Comparison of ENCODE assay signal across 23 cellular contexts in the genomic region with DNA sequence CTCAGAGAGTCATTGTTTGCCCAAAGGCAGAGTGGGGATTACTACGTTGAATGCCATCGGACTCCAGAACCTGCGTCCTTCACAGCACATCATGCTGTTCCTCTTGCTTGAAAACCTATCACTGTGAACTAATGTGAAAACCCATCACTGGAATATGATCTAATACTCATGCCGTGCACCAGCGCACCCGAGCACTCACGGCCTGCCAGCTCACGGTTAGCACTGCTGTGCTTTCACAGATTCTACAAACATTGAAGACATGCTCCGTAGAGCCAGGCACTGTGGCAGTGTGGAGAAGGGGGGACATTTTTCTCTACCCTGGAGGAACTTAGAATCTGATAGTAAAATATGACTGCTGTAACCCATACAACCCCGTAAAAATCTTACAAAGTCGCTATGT.
DNase-seq lines count a peak whose midpoint lies in the region; ATAC-seq, FAIRE-seq and TF ChIP-seq lines count a peak whose summit lies in the region.
"Had no signal": no experiment of that assay in that cellular context is flagged by ENCODE, and none has a peak within 500 bp of the region (broad histone marks: within the 10 kb centered on the region; RNA-seq: fewer than 3 reads in every experiment).

No MANE protein-coding gene starts in this region.

- ATAC-seq in HG02938 (IDR thresholded peaks at IDR 0.05; ENCODE audit: unreplicated experiment), result no peak
- ATAC-seq: A549; CD8-positive, alpha-beta T cell; HCT116 had no signal

- no peak overlapping the region for H3K4me3 ChIP-seq in spleen
- H3K4me3 ChIP-seq: A549; BLaER1 treated with 17β-estradiol and CSF1 and Interleukin-3, amounts not matched to agents 10 nM and 100 nM had no signal

- no peak overlapping the region for H3K4me3 Mint-ChIP-seq in activated T-helper 1 cell treated with anti-CD3 and anti-CD28 coated beads, Interleukin-12 subunit alpha, Interleukin-12 subunit beta, Interleukin-2, Interleukin-4 antibody, amounts not matched to agents 30 ng/mL and 10 ng/mL and 1 ng/mL, durations not matched to agents 14 hours and 24 hours and 36 hours
- H3K4me3 Mint-ChIP-seq: B cell; CD8-positive, alpha-beta T cell; HFFc6 had no signal

- H3K36me3 ChIP-seq in spleen, result no peaks in the 10 kb centered on the region
- H3K36me3 ChIP-seq: BLaER1 treated with 17β-estradiol and CSF1 and Interleukin-3, amounts not matched to agents 10 nM and 100 nM had no signal

- TF ChIP-seq CTCF in spleen (IDR thresholded peaks at IDR 0.05 in 8 of 11, conservative IDR thresholded peaks at IDR 0.05 in 3 of 11), result no peak

- H3K27me3 Mint-ChIP-seq in activated T-helper 1 cell treated with anti-CD3 and anti-CD28 coated beads, Interleukin-12 subunit alpha, Interleukin-12 subunit beta, Interleukin-2, Interleukin-4 antibody, amounts not matched to agents 30 ng/mL and 10 ng/mL and 1 ng/mL, durations not matched to agents 14 hours and 24 hours and 36 hours (ENCODE audit: insufficient read depth), result no peaks in the 10 kb centered on the region
- H3K27me3 Mint-ChIP-seq: B cell had no signal

- peaks cover 0 to 53% (median 0%) of the 10 kb centered on the region in 7 donors for H3K27me3 ChIP-seq in spleen (replicated peaks in 1 of 7)
- H3K27me3 ChIP-seq: BLaER1 treated with 17β-estradiol and CSF1 and Interleukin-3, amounts not matched to agents 10 nM and 100 nM had no signal

- intact Hi-C loops in spleen (cut with DNase I; ENCODE audit: low total_unique reads), result no loop called here
- intact Hi-C loops in activated T-helper 1 cell treated with anti-CD3 and anti-CD28 coated beads, Interleukin-12 subunit alpha, Interleukin-12 subunit beta, Interleukin-2, Interleukin-4 antibody, amounts not matched to agents 30 ng/mL and 10 ng/mL and 1 ng/mL, durations not matched to agents 14 hours and 24 hours and 36 hours (cut with micrococcal nuclease), result no loop called here

- no peak for TF ChIP-seq POLR2A in spleen (IDR thresholded peaks at IDR 0.05)

- no peaks in the 10 kb centered on the region for H3K4me1 Mint-ChIP-seq in activated T-helper 1 cell treated with anti-CD3 and anti-CD28 coated beads, Interleukin-12 subunit alpha, Interleukin-12 subunit beta, Interleukin-2, Interleukin-4 antibody, amounts not matched to agents 30 ng/mL and 10 ng/mL and 1 ng/mL, durations not matched to agents 14 hours and 24 hours and 36 hours (ENCODE audit: low read depth)
- H3K4me1 Mint-ChIP-seq: B cell had no signal

- no peak overlapping the region for H3K27ac ChIP-seq in spleen
- H3K27ac ChIP-seq: 22Rv1; A549; BLaER1 treated with 17β-estradiol and CSF1 and Interleukin-3, amounts not matched to agents 10 nM and 100 nM had no signal

- peaks cover 0 to 3% (median 0%) of the 10 kb centered on the region in 6 donors for H3K4me1 ChIP-seq in spleen
- H3K4me1 ChIP-seq: A549 had no signal

- no peaks in the 10 kb centered on the region for H3K9me3 ChIP-seq in spleen
- H3K9me3 ChIP-seq: A549; BLaER1 treated with 17β-estradiol and CSF1 and Interleukin-3, amounts not matched to agents 10 nM and 100 nM had no signal

- DNase-seq in NCI-H2171 treated with DMSO at 0.1 percent for 48 hours (lab: John Stamatoyannopoulos, UW) (peak; percentile 49), NCI-H2171 (lab: John Stamatoyannopoulos, UW) (no peak), RCC 7860 (ENCODE audit: low spot score) (peak; percentile 62), kidney tubule cell (ENCODE audit: low spot score) (peak; percentile 55), spleen (peak; percentile 35), DMS53 (lab: John Stamatoyannopoulos, UW) (no peak)
- no peak for DNase-seq in activated T-helper 1 cell treated with anti-CD3 and anti-CD28 coated beads, Interleukin-12 subunit alpha, Interleukin-12 subunit beta, Interleukin-2, Interleukin-4 antibody, amounts not matched to agents 30 ng/mL and 10 ng/mL and 1 ng/mL, durations not matched to agents 14 hours and 24 hours and 36 hours (ENCODE audit: low spot score)
- DNase-seq: CD8-positive, alpha-beta T cell; COR-L47; DMS79; GDM1; GOT3; H7; HFFc6 had no signal

- H3K9me3 Mint-ChIP-seq in activated T-helper 1 cell treated with anti-CD3 and anti-CD28 coated beads, Interleukin-12 subunit alpha, Interleukin-12 subunit beta, Interleukin-2, Interleukin-4 antibody, amounts not matched to agents 30 ng/mL and 10 ng/mL and 1 ng/mL, durations not matched to agents 14 hours and 24 hours and 36 hours, result no peaks in the 10 kb centered on the region
- H3K9me3 Mint-ChIP-seq: CD8-positive, alpha-beta T cell had no signal

- WGBS in spleen, 5 donors, result 89 to 95% (median 92%) methylated on average over 11 of the region's 11 CpGs

- FAIRE-seq in RCC 7860 (lab: Jason Lieb, UNC), result peak; percentile 14
- FAIRE-seq: A549, D721Med, GM12892, GM18507 had no signal

- H3K36me3 Mint-ChIP-seq in activated T-helper 1 cell treated with anti-CD3 and anti-CD28 coated beads, Interleukin-12 subunit alpha, Interleukin-12 subunit beta, Interleukin-2, Interleukin-4 antibody, amounts not matched to agents 30 ng/mL and 10 ng/mL and 1 ng/mL, durations not matched to agents 14 hours and 24 hours and 36 hours (ENCODE audit: low read depth), result no peaks in the 10 kb centered on the region
- H3K36me3 Mint-ChIP-seq: CD8-positive, alpha-beta T cell had no signal

- no peak overlapping the region for H3K27ac Mint-ChIP-seq in activated T-helper 1 cell treated with anti-CD3 and anti-CD28 coated beads, Interleukin-12 subunit alpha, Interleukin-12 subunit beta, Interleukin-2, Interleukin-4 antibody, amounts not matched to agents 30 ng/mL and 10 ng/mL and 1 ng/mL, durations not matched to agents 14 hours and 24 hours and 36 hours
- H3K27ac Mint-ChIP-seq: B cell; CD8-positive, alpha-beta T cell; HFFc6 had no signal

Comparison
In these comparisons a context has a peak if more than half of its experiments do, and no peak if none do; other contexts are left out.
1. DNase-seq: peak in NCI-H2171 treated with DMSO at 0.1 percent for 48 hours (single experiment), RCC 7860 (single experiment), kidney tubule cell (single experiment) and spleen (single experiment); none in NCI-H2171 (single experiment), activated T-helper 1 cell treated with anti-CD3 and anti-CD28 coated beads, Interleukin-12 subunit alpha, Interleukin-12 subunit beta, Interleukin-2, Interleukin-4 antibody, amounts not matched to agents 30 ng/mL and 10 ng/mL and 1 ng/mL, durations not matched to agents 14 hours and 24 hours and 36 hours (single experiment) and DMS53 (single experiment).